ENCODE assay signal across 8 cellular contexts in genomic region chr5:139698461-139699146, GRCh38. TPM values are rescaled to one million over a fixed set of nuclear protein-coding genes. Genes with fewer than 3 reads are reported as not detected.
DNase-seq lines count a peak whose midpoint lies in the region; ATAC-seq and TF ChIP-seq lines count a peak whose summit lies in the region.

No MANE protein-coding gene starts in this region.

- H3K4me2 ChIP-seq in BLaER1: peak overlapping the region; percentile 97
- H3K4me2 ChIP-seq in Karpas-422 (ENCODE audit: low read depth, low read length, poor library complexity, severe bottlenecking): no peak overlapping the region

- H3K27me3 ChIP-seq in BLaER1 (no peaks in the 10 kb centered on the region), Karpas-422 (ENCODE audit: low read length) (no peaks in the 10 kb centered on the region), layer of hippocampus (ENCODE audit: control insufficient read depth, insufficient read depth, low read length) (no peaks in the 10 kb centered on the region), spleen (replicated peaks in 1 of 7) (peaks cover 0 to 45% (median 14%) of the 10 kb centered on the region in 7 donors)

- H3K9me3 ChIP-seq in BLaER1: no peaks in the 10 kb centered on the region
- H3K9me3 ChIP-seq in Karpas-422 (ENCODE audit: low read length): no peaks in the 10 kb centered on the region
- H3K9me3 ChIP-seq in spleen: no peaks in the 10 kb centered on the region

- H3K79me2 ChIP-seq in Karpas-422 (ENCODE audit: low read length): no peaks in the 10 kb centered on the region

- H2AFZ ChIP-seq in Karpas-422 (ENCODE audit: low read length): no peak overlapping the region

- intact Hi-C loops in spleen (cut with DNase I; ENCODE audit: low total_unique reads): loop anchor here (10.0 kb wide), 1 partner anchor 56 kb away; no protein-coding TSS in a partner anchor

- H3K27ac ChIP-seq in BLaER1 (peak overlapping the region; percentile 81), Karpas-422 (ENCODE audit: low read length) (no peak overlapping the region), layer of hippocampus (ENCODE audit: low read depth, low read length) (peak overlapping the region; percentile 81), spleen (peak overlapping the region in 6 of 8 donors; percentile 55 to 84 (median 80))

- DNase-seq in Karpas-422 (peak; percentile 64), cardiac fibroblast (ENCODE audit: low read depth in 2 of 2) (peak; percentile 48 to 82), spleen (peak; percentile 84)

- TF ChIP-seq CTCF in cardiac fibroblast (IDR thresholded peaks at IDR 0.05; ENCODE audit: low read depth, low read length): no peak
- TF ChIP-seq CTCF in spleen (IDR thresholded peaks at IDR 0.05 in 8 of 11, conservative IDR thresholded peaks at IDR 0.05 in 3 of 11): no peak

- ATAC-seq in HG02885 (IDR thresholded peaks at IDR 0.05; ENCODE audit: poor library complexity, unreplicated experiment) (no peak), HG03108 (IDR thresholded peaks at IDR 0.05; ENCODE audit: unreplicated experiment) (no peak), GM18909 (IDR thresholded peaks at IDR 0.05; ENCODE audit: poor library complexity, unreplicated experiment) (no peak)

- WGBS in spleen, 5 donors: 30 to 45% (median 37%) methylated on average over 12 to 14 of the region's 14 CpGs

- no peaks in the 10 kb centered on the region for H4K20me1 ChIP-seq in BLaER1
- H4K20me1 ChIP-seq in Karpas-422 (ENCODE audit: insufficient read depth, low read depth, low read length): 0 out of 2 replicates have a peak, but pooled peaks cover 4% of the 10 kb centered on the region

- H3K36me3 ChIP-seq in BLaER1 (no peaks in the 10 kb centered on the region), Karpas-422 (ENCODE audit: insufficient read depth, low read length) (no peaks in the 10 kb centered on the region), spleen (no peaks in the 10 kb centered on the region)

- TF ChIP-seq POLR2A in spleen (IDR thresholded peaks at IDR 0.05): no peak

- H3K9me2 ChIP-seq in Karpas-422 (replicated peaks; ENCODE audit: insufficient read depth, low read length): no peaks in the 10 kb centered on the region

- H3K4me3 ChIP-seq in BLaER1: no peak overlapping the region
- H3K4me3 ChIP-seq in Karpas-422 (ENCODE audit: low read length): no peak overlapping the region
- H3K4me3 ChIP-seq in cardiac fibroblast (replicated peaks in 1 of 2; ENCODE audit: low read depth in 2 of 2, low read length in 2 of 2): no peak overlapping the region
- no peak overlapping the region for H3K4me3 ChIP-seq in spleen

- peaks cover 82% of the 10 kb centered on the region for H3K4me1 ChIP-seq in BLaER1
- peaks cover 8% of the 10 kb centered on the region for H3K4me1 ChIP-seq in Karpas-422 (ENCODE audit: low read length)
- H3K4me1 ChIP-seq in spleen: peaks cover 26 to 62% (median 50%) of the 10 kb centered on the region in 6 donors

- H3K9ac ChIP-seq in BLaER1: no peak overlapping the region; the same call in 1 of the 2 replicates
- H3K9ac ChIP-seq in Karpas-422 (ENCODE audit: low read length): no peak overlapping the region

RNA-seq across cellular contexts. Expression of gene CXXC5, which starts 50.5 kb away (rescaled TPM):
- total RNA-seq in Karpas-422 (2014; rRNA removed; shearing (Covaris generic); ENCODE audit: low replicate concordance): 2.8 and 2.9 TPM in 2 replicates
- 10 to 100 TPM; 57.5 to 69.5 (median 62.8) TPM for total RNA-seq in spleen
- 10 to 100 TPM; 46.4 to 69.5 (median 60.8) TPM for polyA plus RNA-seq in spleen

Comparison
In these comparisons a context has a peak if more than half of its experiments do, and no peak if none do; other contexts are left out.
1. RNA of gene CXXC5, which starts 50.5 kb away (total RNA-seq): 57.5 to 69.5 TPM in spleen; 2.8 to 2.9 TPM in Karpas-422; every median in the first group is over 10 times any median in the second.
2. Peak in every context shown above with its lines, with median percentiles within 50 percentile points of each other: DNase-seq.